1 cellular context compared by ENCODE assay signal in the genomic region with DNA sequence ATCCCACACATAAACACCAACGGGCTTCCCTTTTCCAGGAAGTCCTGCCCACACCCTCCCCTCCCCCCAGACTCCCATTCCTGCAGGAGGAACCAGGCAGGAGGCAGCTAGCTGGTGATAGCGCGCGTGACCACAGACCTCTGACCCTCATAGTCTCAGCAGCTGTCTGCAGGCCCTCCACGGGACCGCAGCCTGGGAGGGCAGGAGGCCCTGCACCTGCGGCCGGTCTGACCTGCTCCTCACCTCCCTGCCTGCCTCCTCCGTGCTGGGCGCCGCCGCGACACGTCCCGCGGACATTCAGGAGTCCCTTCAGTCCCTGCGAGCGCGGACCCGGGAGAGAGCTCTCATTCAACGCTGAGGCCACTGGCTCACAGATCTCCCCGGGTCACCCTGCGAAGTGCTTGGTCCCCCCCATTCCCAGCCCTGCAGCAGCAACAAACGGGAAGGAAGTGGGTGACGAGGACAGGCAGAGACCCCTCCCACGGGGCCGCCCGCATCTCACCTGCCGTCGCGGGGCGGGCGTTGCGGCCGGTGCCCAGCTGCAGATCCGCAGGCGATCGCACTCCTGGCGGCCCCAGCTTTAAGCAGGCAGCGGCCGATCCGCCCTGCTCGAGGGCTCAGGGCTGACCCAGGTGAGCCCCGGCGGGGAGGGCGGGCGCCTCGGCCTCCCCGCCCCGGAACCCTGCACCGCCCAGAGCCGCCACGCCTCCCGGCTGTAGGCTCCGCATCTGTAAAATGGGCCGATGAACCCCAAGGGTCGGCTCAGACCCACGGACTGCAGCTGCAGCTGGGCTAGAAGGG.
TF ChIP-seq lines count a peak whose summit lies in the region.

No MANE protein-coding gene starts in this region.

TF ChIP-seq in H1, 55 proteins besides CTCF, POLR2A, EP300 and RAD21:
- 0 out of 2 replicates have a peak, but pooled peaks have one; percentile 48 for TF ChIP-seq RBBP5 (IDR thresholded peaks at IDR 0.05; ENCODE audit: borderline replicate concordance, low read depth, low read length)
- TF ChIP-seq KDM4A (IDR thresholded peaks at IDR 0.05; ENCODE audit: low read depth, low read length, severe bottlenecking) = peak; percentile 59
- TF ChIP-seq KDM1A (IDR thresholded peaks at IDR 0.05; ENCODE audit: borderline replicate concordance, low read length) = peak; percentile 81
- 0 out of 2 replicates have a peak, but pooled peaks have one; percentile 37 for TF ChIP-seq SUZ12 (IDR thresholded peaks at IDR 0.05; ENCODE audit: low read length)
- no peak; the same call in 1 of the 2 replicates for TF ChIP-seq POLR2AphosphoS5 (IDR thresholded peaks at IDR 0.05; ENCODE audit: low read depth, low read length)
